Comparison of ENCODE assay signal across 14 cellular contexts in genomic region chr9:120735009-120735408, GRCh38. TPM values are rescaled to one million over a fixed set of nuclear protein-coding genes. Genes with fewer than 3 reads are reported as not detected.
A peak's percentile ranks its signal among the peaks of the same experiment; 100 is the strongest.
DNase-seq lines count a peak whose midpoint lies in the region; ATAC-seq and TF ChIP-seq lines count a peak whose summit lies in the region.
"Had no signal": no experiment of that assay in that cellular context is flagged by ENCODE, and none has a peak within 500 bp of the region (broad histone marks: within the 10 kb centered on the region; RNA-seq: fewer than 3 reads in every experiment).

No MANE protein-coding gene starts in this region.

- peak overlapping the region; percentile 2 to 64 (median 36); a peak in 18 of 22 replicates for H3K4me2 ChIP-seq in BLaER1 treated with 17β-estradiol and CSF1 and Interleukin-3, amounts not matched to agents 10 nM and 100 nM
- H3K4me2 ChIP-seq in OCI-LY3 (ENCODE audit: low read length) (peak overlapping the region; percentile 45), fibroblast of lung (ENCODE audit: extremely low read depth, insufficient read depth, low read length) (peak overlapping the region; percentile 9), neural progenitor cell (no peak overlapping the region), H9 (ENCODE audit: insufficient read depth, insufficient read length, low read length) (no peak overlapping the region)
- H3K4me2 ChIP-seq: GM23338 had no signal

- peaks cover 2% of the 10 kb centered on the region for H3K23me2 ChIP-seq in H9 (ENCODE audit: insufficient read length, low read depth, low read length, poor library complexity, severe bottlenecking)

- no peak overlapping the region for H3K4ac ChIP-seq in H9 (ENCODE audit: low read depth, low read length)

- no peak overlapping the region for H3K56ac ChIP-seq in H9 (ENCODE audit: insufficient read length, low read depth, low read length)

- no peak overlapping the region for H2BK120ac ChIP-seq in H9 (ENCODE audit: low read depth, low read length, poor library complexity, severe bottlenecking)

- peak overlapping the region in 7 of 11 experiments; percentile 1 to 53 (median 33); a peak in 13 of 22 replicates for H3K9ac ChIP-seq in BLaER1 treated with 17β-estradiol and CSF1 and Interleukin-3, amounts not matched to agents 10 nM and 100 nM
- H3K9ac ChIP-seq in OCI-LY3 (ENCODE audit: low read length) (no peak overlapping the region), fibroblast of lung (ENCODE audit: insufficient read depth, low read length) (no peak overlapping the region), neural progenitor cell (no peak overlapping the region), H9 (ENCODE audit: extremely low read depth, insufficient read length, low read length) (no peak overlapping the region)

- H3K4me1 Mint-ChIP-seq in neural progenitor cell (peaks cover 16% of the 10 kb centered on the region), H9 (peaks cover 4 to 6% of the 10 kb centered on the region in 2 experiments; a peak in 2 of 4 replicates)

- H3K14ac ChIP-seq in H9 (ENCODE audit: insufficient read depth, low read length) = no peak overlapping the region

- H3K36me3 ChIP-seq in BLaER1 treated with 17β-estradiol and CSF1 and Interleukin-3, amounts not matched to agents 10 nM and 100 nM = no peaks in the 10 kb centered on the region
- H3K36me3 ChIP-seq in OCI-LY3 (replicated peaks; ENCODE audit: low read depth, low read length) (peaks cover 3% of the 10 kb centered on the region), fibroblast of lung (ENCODE audit: control insufficient read depth, insufficient read depth, low read length) (no peaks in the 10 kb centered on the region), neural progenitor cell (no peaks in the 10 kb centered on the region)
- H3K36me3 ChIP-seq: vagina had no signal

- H3K36me3 Mint-ChIP-seq in neural progenitor cell (no peaks in the 10 kb centered on the region), H9 (ENCODE audit: insufficient read depth in 1 of 3, low read depth in 3 of 3) (no peaks in the 10 kb centered on the region)

- no peak overlapping the region for H3T11ph ChIP-seq in H9 (ENCODE audit: low read length)

- peaks cover 1% of the 10 kb centered on the region for H3K27me3 Mint-ChIP-seq in neural progenitor cell (ENCODE audit: insufficient read depth, low read depth)
- peaks cover under 1% of the 10 kb centered on the region; the same call in 1 of the 2 replicates for H3K27me3 Mint-ChIP-seq in H9 (ENCODE audit: low read depth)

- no peak overlapping the region for H3K23ac ChIP-seq in H9 (ENCODE audit: insufficient read length, low read depth, low read length)

- H2AFZ ChIP-seq in OCI-LY3 (ENCODE audit: low read depth, low read length) = 0 out of 2 replicates have a peak overlapping the region, but pooled peaks have one; percentile 8
- no peak overlapping the region for H2AFZ ChIP-seq in fibroblast of lung (ENCODE audit: low read length)
- peak overlapping the region; percentile 2 for H2AFZ ChIP-seq in neural progenitor cell (replicated peaks)
- no peak overlapping the region for H2AFZ ChIP-seq in H9 (ENCODE audit: low read length)
- H2AFZ ChIP-seq: GM23338 had no signal

- peaks cover 16% of the 10 kb centered on the region for H3F3A ChIP-seq in neural progenitor cell (ENCODE audit: low read depth)

- H3K27ac Mint-ChIP-seq in neural progenitor cell (no peak overlapping the region), H9 (no peak overlapping the region)
- H3K27ac Mint-ChIP-seq: GM23338 had no signal

- H4K20me1 ChIP-seq in BLaER1 treated with 17β-estradiol and CSF1 and Interleukin-3, amounts not matched to agents 10 nM and 100 nM = no peaks in the 10 kb centered on the region
- H4K20me1 ChIP-seq in OCI-LY3 (ENCODE audit: insufficient read depth, low read length) (no peaks in the 10 kb centered on the region), fibroblast of lung (ENCODE audit: control insufficient read depth, extremely low read depth, insufficient read depth, low read length) (no peaks in the 10 kb centered on the region), neural progenitor cell (ENCODE audit: low read depth) (no peaks in the 10 kb centered on the region), H9 (ENCODE audit: control insufficient read depth, insufficient read depth, insufficient read length) (no peaks in the 10 kb centered on the region)

- no peak overlapping the region for H2BK20ac ChIP-seq in H9 (ENCODE audit: low read depth, low read length, poor library complexity, severe bottlenecking)

- H3K18ac ChIP-seq in H9 (ENCODE audit: insufficient read length, low read depth, low read length) = no peak overlapping the region

- H2BK15ac ChIP-seq in H9 (ENCODE audit: low read depth, low read length) = no peak overlapping the region

- H3K4me3 ChIP-seq in BLaER1 treated with 17β-estradiol and CSF1 and Interleukin-3, amounts not matched to agents 10 nM and 100 nM = no peak overlapping the region
- no peak overlapping the region for H3K4me3 ChIP-seq in OCI-LY3 (ENCODE audit: low read length)
- H3K4me3 ChIP-seq in fibroblast of lung (replicated peaks in 1 of 4; ENCODE audit: control extremely low read depth in 1 of 4, insufficient read depth in 1 of 4, low read depth in 3 of 4, low read length in 4 of 4) = no peak overlapping the region
- no peak overlapping the region for H3K4me3 ChIP-seq in neural progenitor cell
- H3K4me3 ChIP-seq: GM23338, vagina had no signal

- no CpG with 5 or more reads among the region's 2 CpGs for WGBS in H9 (ENCODE audit: extremely low coverage, insufficient read length, low lambda C conversion rate)

- TF ChIP-seq CTCF in OCI-LY3 (IDR thresholded peaks at IDR 0.05; ENCODE audit: low read depth, low read length) = no peak
- no peak for TF ChIP-seq CTCF in fibroblast of lung (conservative IDR thresholded peaks at IDR 0.05 in 1 of 2, IDR thresholded peaks at IDR 0.05 in 1 of 2; ENCODE audit: low read depth in 1 of 2, low read length in 2 of 2)
- TF ChIP-seq CTCF in neural progenitor cell (IDR thresholded peaks at IDR 0.05) = no peak
- TF ChIP-seq CTCF in H9 (conservative IDR thresholded peaks at IDR 0.05) = no peak

- no peak overlapping the region for H2BK5ac ChIP-seq in H9 (ENCODE audit: insufficient read length, low read length)

- H3K79me2 ChIP-seq in OCI-LY3 (ENCODE audit: low read length) (no peaks in the 10 kb centered on the region), fibroblast of lung (ENCODE audit: control insufficient read depth, insufficient read depth, low read length) (no peaks in the 10 kb centered on the region), neural progenitor cell (ENCODE audit: low read depth) (no peaks in the 10 kb centered on the region), H9 (ENCODE audit: insufficient read depth, low read length) (no peaks in the 10 kb centered on the region)

- no peak overlapping the region for H4K5ac ChIP-seq in H9 (ENCODE audit: insufficient read length, low read depth, low read length)

- no peak overlapping the region for H4K8ac ChIP-seq in H9 (replicated peaks; ENCODE audit: insufficient read length, low read depth, low read length)

- H3K27me3 ChIP-seq in BLaER1 treated with 17β-estradiol and CSF1 and Interleukin-3, amounts not matched to agents 10 nM and 100 nM = no peaks in the 10 kb centered on the region
- H3K27me3 ChIP-seq in OCI-LY3 (ENCODE audit: low read depth, low read length) (no peaks in the 10 kb centered on the region), fibroblast of lung (ENCODE audit: control insufficient read depth, insufficient read depth, low read length) (no peaks in the 10 kb centered on the region), neural progenitor cell (no peaks in the 10 kb centered on the region), H9 (ENCODE audit: insufficient read depth, low read length) (no peaks in the 10 kb centered on the region)
- H3K27me3 ChIP-seq: vagina had no signal

- H3K4me1 ChIP-seq in BLaER1 treated with 17β-estradiol and CSF1 and Interleukin-3, amounts not matched to agents 10 nM and 100 nM = peaks cover 7 to 49% (median 19%) of the 10 kb centered on the region in 10 experiments; a peak in 18 of 20 replicates
- H3K4me1 ChIP-seq in OCI-LY3 (ENCODE audit: low read length) (peaks cover 42% of the 10 kb centered on the region), fibroblast of lung (ENCODE audit: control insufficient read depth, extremely low read depth, insufficient read depth, low read length) (peaks cover 10% of the 10 kb centered on the region), neural progenitor cell (peaks cover 12% of the 10 kb centered on the region), H9 (ENCODE audit: insufficient read depth, low read length) (no peaks in the 10 kb centered on the region)
- H3K4me1 ChIP-seq: vagina had no signal

- DNase-seq in fibroblast of lung (ENCODE audit: low read depth in 2 of 2) (no peak), neural progenitor cell (ENCODE audit: low spot score) (no peak), H9 (no peak), ureter (ENCODE audit: low spot score) (no peak)
- DNase-seq in activated CD4-positive, alpha-beta T cell treated with anti-CD3 and anti-CD28 coated beads for 48 hours = no peak
- DNase-seq: activated CD4-positive, alpha-beta T cell treated with anti-CD3 and anti-CD28 coated beads, Interleukin-2, amount 50 U/mL, for 48 hours; activated effector memory CD4-positive, alpha-beta T cell treated with anti-CD3 and anti-CD28 coated beads, Interleukin-2, amount 50 U/mL, for 16 hours; DND-41; NCI-H2171 had no signal

- H3K9me3 ChIP-seq in BLaER1 treated with 17β-estradiol and CSF1 and Interleukin-3, amounts not matched to agents 10 nM and 100 nM (replicated peaks in 1 of 11) = peaks cover 0 to 5% (median 0%) of the 10 kb centered on the region in 11 experiments; a peak in 1 of 22 replicates
- H3K9me3 ChIP-seq in OCI-LY3 (ENCODE audit: insufficient read depth, low read length) = no peaks in the 10 kb centered on the region
- H3K9me3 ChIP-seq in fibroblast of lung (ENCODE audit: control insufficient read depth, insufficient read depth, low read depth, low read length) = no peaks in the 10 kb centered on the region
- no peaks in the 10 kb centered on the region for H3K9me3 ChIP-seq in neural progenitor cell (ENCODE audit: low read depth)
- no peaks in the 10 kb centered on the region for H3K9me3 ChIP-seq in H9 (ENCODE audit: control insufficient read depth, low read depth, low read length)
- H3K9me3 ChIP-seq: vagina had no signal

- H3K79me1 ChIP-seq in H9 (ENCODE audit: insufficient read depth, low read depth, low read length, poor library complexity, severe bottlenecking) = no peaks in the 10 kb centered on the region

- no peak overlapping the region for H3K4me3 Mint-ChIP-seq in neural progenitor cell
- H3K4me3 Mint-ChIP-seq in H9 = no peak overlapping the region
- H3K4me3 Mint-ChIP-seq: GM23338 had no signal

- no peak overlapping the region for H2BK12ac ChIP-seq in H9 (ENCODE audit: insufficient read length, low read depth, low read length)

- peak overlapping the region; percentile 10 to 77 (median 58); a peak in 18 of 22 replicates for H3K27ac ChIP-seq in BLaER1 treated with 17β-estradiol and CSF1 and Interleukin-3, amounts not matched to agents 10 nM and 100 nM
- H3K27ac ChIP-seq in OCI-LY3 (ENCODE audit: low read length) = peak overlapping the region; percentile 32; the same call in 1 of the 2 replicates
- peak overlapping the region; percentile 0 for H3K27ac ChIP-seq in fibroblast of lung (ENCODE audit: insufficient read depth, low read length)
- no peak overlapping the region for H3K27ac ChIP-seq in neural progenitor cell
- no peak overlapping the region for H3K27ac ChIP-seq in H9 (ENCODE audit: insufficient read length, low read depth, low read length)
- H3K27ac ChIP-seq: vagina had no signal

- no peak overlapping the region for H2AK5ac ChIP-seq in H9 (ENCODE audit: insufficient read length, low read length)

- no peaks in the 10 kb centered on the region for H3K9me3 Mint-ChIP-seq in neural progenitor cell
- no peaks in the 10 kb centered on the region; a peak in 1 of 5 replicates for H3K9me3 Mint-ChIP-seq in H9
- H3K9me3 Mint-ChIP-seq: GM23338 had no signal

- no peak for ATAC-seq in GM18858 (IDR thresholded peaks at IDR 0.05; ENCODE audit: unreplicated experiment)
- ATAC-seq: GM23338 had no signal

- no peak overlapping the region for H4K91ac ChIP-seq in H9 (ENCODE audit: insufficient read length, low read depth, low read length)

RNA-seq across cellular contexts. Expression of gene MEGF9, which starts 20.7 kb away (rescaled TPM):
- total RNA-seq in fibroblast of lung (15.9 and 24.9 TPM in 2 replicates), neural progenitor cell (ENCODE audit: low replicate concordance) (5.0 and 6.2 TPM in 2 replicates), H9 (2021) (0.94 and 0.99 TPM in 2 replicates), ureter (22.3 TPM)
- polyA plus RNA-seq in fibroblast of lung = 15.8 and 21.9 TPM in 2 replicates
- 12.9 and 17.6 TPM in 2 replicates for polyA plus RNA-seq in fibroblast of lung (2012)
- polyA minus RNA-seq in fibroblast of lung (ENCODE audit: low replicate concordance) = 4.0 and 6.9 TPM in 2 replicates

RNA-seq across cellular contexts. Expression of gene FBXW2, which starts 58.2 kb away (rescaled TPM):
- 32.1 and 33.5 TPM in 2 replicates for total RNA-seq in fibroblast of lung
- 69.7 and 77.5 TPM in 2 replicates for polyA plus RNA-seq in fibroblast of lung
- polyA plus RNA-seq in fibroblast of lung (2012) = 43.9 and 48.9 TPM in 2 replicates
- 43.8 and 49.3 TPM in 2 replicates for polyA minus RNA-seq in fibroblast of lung (ENCODE audit: low replicate concordance)
- total RNA-seq in neural progenitor cell (ENCODE audit: low replicate concordance) = 31.0 and 32.7 TPM in 2 replicates
- total RNA-seq in H9 (2021) = 60.9 and 62.1 TPM in 2 replicates
- 76.1 TPM for total RNA-seq in ureter

Comparison
In these comparisons a context has a peak if more than half of its experiments do, and no peak if none do; other contexts are left out.
1. H3K27ac ChIP-seq: peak in BLaER1 treated with 17β-estradiol and CSF1 and Interleukin-3, amounts not matched to agents 10 nM and 100 nM (11 of 11), OCI-LY3 (single experiment) and fibroblast of lung (single experiment); none in neural progenitor cell (single experiment) and H9 (single experiment).
2. H3K4me2 ChIP-seq: peak in BLaER1 treated with 17β-estradiol and CSF1 and Interleukin-3, amounts not matched to agents 10 nM and 100 nM (11 of 11), OCI-LY3 (single experiment) and fibroblast of lung (single experiment); none in neural progenitor cell (single experiment) and H9 (single experiment).
3. H3K9ac ChIP-seq: peak in BLaER1 treated with 17β-estradiol and CSF1 and Interleukin-3, amounts not matched to agents 10 nM and 100 nM (7 of 11); none in OCI-LY3 (single experiment), fibroblast of lung (single experiment), neural progenitor cell (single experiment) and H9 (single experiment).
4. H2AFZ ChIP-seq: peak in OCI-LY3 (single experiment) and neural progenitor cell (single experiment); none in fibroblast of lung (single experiment) and H9 (single experiment).